ENCODE assay signal across 8 cellular contexts in genomic region chr14:101948666-101949205, GRCh38. TPM values are rescaled to one million over a fixed set of nuclear protein-coding genes. Genes with fewer than 3 reads are reported as not detected.
A peak's percentile ranks its signal among the peaks of the same experiment; 100 is the strongest.
DNase-seq lines count a peak whose midpoint lies in the region; ATAC-seq and TF ChIP-seq lines count a peak whose summit lies in the region.

No MANE protein-coding gene starts in this region.

- H3K9me3 ChIP-seq in Panc1 (ENCODE audit: control insufficient read depth, insufficient read depth, low read depth, low read length) (no peaks in the 10 kb centered on the region), ovary (no peaks in the 10 kb centered on the region)

- H3K27ac ChIP-seq in Panc1 (ENCODE audit: low read length) (peak overlapping the region; percentile 92), ovary (peak overlapping the region; percentile 85 to 98)

- H3K4me3 ChIP-seq in Panc1 (ENCODE audit: low read depth in 2 of 2, low read length in 2 of 2) (peak overlapping the region; percentile 64 to 85), ovary (peak overlapping the region; percentile 92)

- BruUV-seq in Panc1 (replicated peaks; lab: Mats Ljungman, UMichigan) = TSS peak; percentile 89

- DNase-seq in Panc1 (ENCODE audit: low read depth, low spot score) (no peak), ovary (no peak), hepatic stellate cell (ENCODE audit: low spot score) (no peak), D341Med (ENCODE audit: low spot score) (no peak)
- DNase-seq in stimulated activated CD4-positive, alpha-beta T cell treated with anti-CD3 and anti-CD28 coated beads, Interleukin-15, amount 100 ng/mL, for 24 hours = no peak

- TF ChIP-seq CTCF in Panc1 (IDR thresholded peaks at IDR 0.05) (no peak), ovary (IDR thresholded peaks at IDR 0.05) (no peak)

- in situ Hi-C loops in Panc1 (cut with HindIII; ENCODE audit: low pct_unique_long_range_greater_than_20kb, low sequenced_read_pairs) = no loop called here

- POLR2A ChIA-PET in Panc1 (lab: Charles Lee) = no interaction called here

- peaks cover 7% of the 10 kb centered on the region; the same call in 1 of the 2 replicates for H3K36me3 ChIP-seq in Panc1 (ENCODE audit: control insufficient read depth, insufficient read depth, low read length)
- H3K36me3 ChIP-seq in ovary = no peaks in the 10 kb centered on the region

- peaks cover 3% of the 10 kb centered on the region for H3K4me1 ChIP-seq in Panc1 (ENCODE audit: control insufficient read depth, insufficient read depth, low read length)
- peaks cover 4% of the 10 kb centered on the region for H3K4me1 ChIP-seq in ovary (ENCODE audit: insufficient read depth)

- TF ChIP-seq POLR2A in ovary (IDR thresholded peaks at IDR 0.05) = no peak

- H3K27me3 ChIP-seq in Panc1 (ENCODE audit: control insufficient read depth, insufficient read depth, low read length) = no peaks in the 10 kb centered on the region
- no peaks in the 10 kb centered on the region for H3K27me3 ChIP-seq in ovary

- WGBS in ovary, 3 donors = 3 to 19% (median 4%) methylated on average over 10 to 29 of the region's 29 CpGs

- CTCF ChIA-PET in Panc1 (lab: Charles Lee) = interaction anchor here (0.6 kb wide), 1 partner anchor 115 kb away, joined by 5 read pairs; no protein-coding TSS in a partner anchor

- intact Hi-C loops in Panc1 (cut with micrococcal nuclease; ENCODE audit: unreplicated experiment) = loop anchor here (10.0 kb wide), 1 partner anchor 244 kb away; no protein-coding TSS in a partner anchor
- intact Hi-C loops in ovary (cut with DNase I) = loop anchor here in 1 of 4 donors (2.0 kb wide), 1 partner anchor 188 kb away; the partner anchor contains the start of gene PPP2R5C

- no peak for TF ChIP-seq EP300 in ovary (IDR thresholded peaks at IDR 0.05)

- peak; percentile 0 for ATAC-seq in GM19372 (IDR thresholded peaks at IDR 0.05; ENCODE audit: low read depth, unreplicated experiment)
- ATAC-seq in Panc1 = no peak; the same call in 1 of the 2 replicates
- peak; percentile 0 for ATAC-seq in esophagus mucosa
- ATAC-seq in GM18858 (IDR thresholded peaks at IDR 0.05; ENCODE audit: unreplicated experiment) = no peak

RNA-seq across cellular contexts. Expression of gene DYNC1H1, which starts 15.6 kb away (rescaled TPM):
- total RNA-seq in Panc1 (2021; ENCODE audit: unreplicated experiment) (382 TPM), esophagus mucosa (250 TPM), ovary (100 to 1,000 TPM; 221 to 373 (median 292) TPM)
- 353 TPM for polyA plus RNA-seq in Panc1 (2012; ENCODE audit: insufficient read length)
- 100 to 1,000 TPM; 130 to 233 TPM for polyA plus RNA-seq in ovary

Comparison
In these comparisons a context has a peak if more than half of its experiments do, and no peak if none do; other contexts are left out.
1. ATAC-seq: peak in GM19372 (single experiment) and esophagus mucosa (single experiment); none in Panc1 (single experiment) and GM18858 (single experiment).